In genomic region chr2:73069855-73070650, GRCh38 we compare ENCODE assay signal across 8 cellular contexts. TPM values are rescaled to one million over a fixed set of nuclear protein-coding genes. Genes with fewer than 3 reads are reported as not detected.
DNase-seq lines count a peak whose midpoint lies in the region; ATAC-seq and TF ChIP-seq lines count a peak whose summit lies in the region.

No MANE protein-coding gene starts in this region.

- peak overlapping the region; percentile 69 to 98 (median 94) for H3K4me3 ChIP-seq in heart right ventricle
- H3K4me3 ChIP-seq in iPS DF 6.9 (ENCODE audit: low read length) = peak overlapping the region; percentile 92; the same call in 1 of the 2 replicates

- peaks cover 5% of the 10 kb centered on the region for H3K36me3 Mint-ChIP-seq in activated B cell treated with CpG ODN at 0.5 μM for 24 hours (ENCODE audit: low read depth)
- H3K36me3 Mint-ChIP-seq in stimulated activated effector memory CD8-positive, alpha-beta T cell treated with anti-CD3 and anti-CD28 coated beads, Interleukin-12 subunit alpha, Interleukin-12 subunit beta, amount 100 ng/mL, for 72 hours = peaks cover 27% of the 10 kb centered on the region

- ATAC-seq in heart right ventricle = no peak
- no peak for ATAC-seq in Right ventricle myocardium superior (ENCODE audit: poor library complexity)
- ATAC-seq in activated B cell treated with CpG ODN at 0.5 μM for 24 hours (ENCODE audit: low read depth) = no peak
- ATAC-seq in stimulated activated effector memory CD8-positive, alpha-beta T cell treated with anti-CD3 and anti-CD28 coated beads, Interleukin-12 subunit alpha, Interleukin-12 subunit beta, amount 100 ng/mL, for 72 hours = no peak
- no peak for ATAC-seq in GM21367 (IDR thresholded peaks at IDR 0.05; ENCODE audit: unreplicated experiment)

- TF ChIP-seq CTCF in heart right ventricle (IDR thresholded peaks at IDR 0.05) (no peak), activated B cell treated with CpG ODN at 0.5 μM for 24 hours (IDR thresholded peaks at IDR 0.05) (no peak)

- 11% methylated on average over 30 of the region's 30 CpGs for WGBS in heart right ventricle, 2 donors
- WGBS in iPS DF 6.9 (ENCODE audit: insufficient coverage, insufficient read length) = no CpG with 5 or more reads among the region's 30 CpGs

- H3K27ac Mint-ChIP-seq in activated B cell treated with CpG ODN at 0.5 μM for 24 hours = peak overlapping the region; percentile 65
- H3K27ac Mint-ChIP-seq in stimulated activated effector memory CD8-positive, alpha-beta T cell treated with anti-CD3 and anti-CD28 coated beads, Interleukin-12 subunit alpha, Interleukin-12 subunit beta, amount 100 ng/mL, for 72 hours = peak overlapping the region; percentile 96

- H3K27me3 ChIP-seq in heart right ventricle = no peaks in the 10 kb centered on the region
- no peaks in the 10 kb centered on the region for H3K27me3 ChIP-seq in iPS DF 6.9 (ENCODE audit: control insufficient read depth, insufficient read depth, low read length)

- DNase-seq in heart right ventricle (no peak), Right ventricle myocardium superior (no peak), activated B cell treated with CpG ODN at 0.5 μM for 24 hours (no peak), iPS DF 6.9 (ENCODE audit: low read depth, low spot score) (no peak), amniotic stem cell (lab: John Stamatoyannopoulos, UW) (no peak), cerebellar nuclear complex (lab: John Stamatoyannopoulos, UW) (no peak)
- no peak for DNase-seq in stimulated activated effector memory CD8-positive, alpha-beta T cell treated with anti-CD3 and anti-CD28 coated beads, Interleukin-12 subunit alpha, Interleukin-12 subunit beta, amount 100 ng/mL, for 72 hours (ENCODE audit: low spot score in 2 of 2)

- POLR2A ChIA-PET in activated B cell treated with CpG ODN at 0.5 μM for 24 hours (lab: Charles Lee) = interaction anchor here (0.6 to 2.8 kb wide), 2 partner anchors 107 to 163 kb away, joined by 14 to 22 read pairs; partner anchors contain the start of genes CCT7 and PRADC1

- intact Hi-C loops in heart right ventricle (cut with DNase I) (loop anchor here in 7 of 10 donors (2.0 to 10.0 kb wide), 5 partner anchors 42 to 175 kb away; partner anchors contain the start of gene RAB11FIP5 (in 1 of the 7)), Right ventricle myocardium superior (cut with DNase I) (loop anchor here (5.0 kb wide), 3 partner anchors 88 to 178 kb away; no protein-coding TSS in a partner anchor), activated B cell treated with CpG ODN at 0.5 μM for 24 hours (cut with micrococcal nuclease) (loop anchor here (2.0 to 5.0 kb wide), 4 partner anchors 153 to 1938 kb away; partner anchors contain the start of genes EMX1, MCEE, MPHOSPH10 and SEMA4F)

- H3K27ac ChIP-seq in heart right ventricle (peak overlapping the region; percentile 79 to 99 (median 93)), iPS DF 6.9 (ENCODE audit: low read length) (no peak overlapping the region)

- H3K27me3 Mint-ChIP-seq in activated B cell treated with CpG ODN at 0.5 μM for 24 hours = no peaks in the 10 kb centered on the region

- H3K4me1 ChIP-seq in heart right ventricle (peaks cover 8 to 32% (median 25%) of the 10 kb centered on the region in 9 donors), iPS DF 6.9 (ENCODE audit: control insufficient read depth, insufficient read depth, low read length) (peaks cover 2% of the 10 kb centered on the region; the same call in 1 of the 2 replicates)

- no peaks in the 10 kb centered on the region for H3K9me3 Mint-ChIP-seq in activated B cell treated with CpG ODN at 0.5 μM for 24 hours
- H3K9me3 Mint-ChIP-seq in stimulated activated effector memory CD8-positive, alpha-beta T cell treated with anti-CD3 and anti-CD28 coated beads, Interleukin-12 subunit alpha, Interleukin-12 subunit beta, amount 100 ng/mL, for 72 hours = no peaks in the 10 kb centered on the region

- H3K4me3 Mint-ChIP-seq in activated B cell treated with CpG ODN at 0.5 μM for 24 hours = peak overlapping the region; percentile 90
- peak overlapping the region; percentile 93 for H3K4me3 Mint-ChIP-seq in stimulated activated effector memory CD8-positive, alpha-beta T cell treated with anti-CD3 and anti-CD28 coated beads, Interleukin-12 subunit alpha, Interleukin-12 subunit beta, amount 100 ng/mL, for 72 hours

- H3K36me3 ChIP-seq in heart right ventricle (peaks cover 0 to 17% (median 0%) of the 10 kb centered on the region in 9 donors), iPS DF 6.9 (ENCODE audit: control insufficient read depth, insufficient read depth, low read length) (no peaks in the 10 kb centered on the region)

- H3K9me3 ChIP-seq in heart right ventricle (no peaks in the 10 kb centered on the region), iPS DF 6.9 (ENCODE audit: control insufficient read depth, insufficient read depth, low read length) (no peaks in the 10 kb centered on the region)

- peaks cover 18% of the 10 kb centered on the region for H3K4me1 Mint-ChIP-seq in activated B cell treated with CpG ODN at 0.5 μM for 24 hours
- H3K4me1 Mint-ChIP-seq in stimulated activated effector memory CD8-positive, alpha-beta T cell treated with anti-CD3 and anti-CD28 coated beads, Interleukin-12 subunit alpha, Interleukin-12 subunit beta, amount 100 ng/mL, for 72 hours = peaks cover 35% of the 10 kb centered on the region

- CTCF ChIA-PET in activated B cell treated with CpG ODN at 0.5 μM for 24 hours (lab: Charles Lee) = no interaction called here

RNA-seq across cellular contexts. Expression of gene SFXN5, which starts 1.5 kb away (rescaled TPM):
- total RNA-seq in heart right ventricle (10 to 100 TPM in 5 of 10 donors, 1 to 10 TPM in 5; 7.3 to 11.8 (median 10.0) TPM), Right ventricle myocardium superior (9.7 TPM), activated B cell treated with CpG ODN at 0.5 μM for 24 hours (10.2 and 13.9 TPM in 2 replicates)
- polyA plus RNA-seq in heart right ventricle = 1 to 10 TPM; 4.4 to 9.5 TPM

RNA-seq across cellular contexts. Expression of gene RAB11FIP5, which starts 42.7 kb away (rescaled TPM):
- total RNA-seq in heart right ventricle (10 to 100 TPM; 16.3 to 30.4 (median 22.3) TPM), Right ventricle myocardium superior (17.9 TPM), activated B cell treated with CpG ODN at 0.5 μM for 24 hours (3.2 and 3.5 TPM in 2 replicates)
- polyA plus RNA-seq in heart right ventricle = 10 to 100 TPM in 1 of 2 donors, 1 to 10 TPM in 1; 6.8 to 25.2 TPM
